Comparison of ENCODE assay signal across 1 cellular context in genomic region chr7:100465702-100466311, GRCh38.
A peak's percentile ranks its signal among the peaks of the same experiment; 100 is the strongest.
TF ChIP-seq lines count a peak whose summit lies in the region.

No MANE protein-coding gene starts in this region.

TF ChIP-seq in HepG2, 621 proteins besides CTCF, POLR2A, EP300 and RAD21 (continued from another document and continues in another):
- TF ChIP-seq USF2 (IDR thresholded peaks at IDR 0.05; ENCODE audit: low read depth, low read length), result no peak
- no peak for TF ChIP-seq USF2 (CRISPR knock-in tag; IDR thresholded peaks at IDR 0.05; ENCODE audit: borderline replicate concordance)
- TF ChIP-seq ZNF839 (CRISPR knock-in tag; IDR thresholded peaks at IDR 0.05; ENCODE audit: borderline replicate concordance), result no peak
- peak; percentile 17; the same call in 1 of the 2 replicates for TF ChIP-seq ZNF768 (CRISPR knock-in tag; IDR thresholded peaks at IDR 0.05)
- no peak for TF ChIP-seq SIN3B (IDR thresholded peaks at IDR 0.05; ENCODE audit: low read length)
- no peak for TF ChIP-seq JUN (CRISPR knock-in tag; IDR thresholded peaks at IDR 0.05)
- TF ChIP-seq PRPF4 (IDR thresholded peaks at IDR 0.05; ENCODE audit: low read depth, low read length, poor library complexity, severe bottlenecking), result no peak
- TF ChIP-seq RBFOX2 (IDR thresholded peaks at IDR 0.05; ENCODE audit: low read depth, low read length), result 0 out of 2 replicates have a peak, but pooled peaks have one; percentile 32
- no peak for TF ChIP-seq SNAPC2 (CRISPR knock-in tag; IDR thresholded peaks at IDR 0.05)
- TF ChIP-seq ZNF496 (CRISPR knock-in tag; IDR thresholded peaks at IDR 0.05; ENCODE audit: insufficient replicate concordance), result no peak
- no peak for TF ChIP-seq RELA (CRISPR knock-in tag; IDR thresholded peaks at IDR 0.05)
- TF ChIP-seq ZNF691 (CRISPR knock-in tag; IDR thresholded peaks at IDR 0.05; ENCODE audit: borderline replicate concordance, low read depth), result no peak
- no peak for TF ChIP-seq NFYC (CRISPR knock-in tag; IDR thresholded peaks at IDR 0.05)
- no peak for TF ChIP-seq ZNF260 (CRISPR knock-in tag; IDR thresholded peaks at IDR 0.05; ENCODE audit: borderline replicate concordance, low read depth)
- no peak for TF ChIP-seq NR2F6 (IDR thresholded peaks at IDR 0.05)
- 0 out of 2 replicates have a peak, but pooled peaks have one; percentile 27 for TF ChIP-seq NR2F6 (CRISPR knock-in tag; IDR thresholded peaks at IDR 0.05)
- TF ChIP-seq ATF2 (CRISPR knock-in tag; IDR thresholded peaks at IDR 0.05), result no peak
- no peak for TF ChIP-seq HNF4A (CRISPR knock-in tag; IDR thresholded peaks at IDR 0.05)
- TF ChIP-seq ZFX (CRISPR knock-in tag; IDR thresholded peaks at IDR 0.05; ENCODE audit: low read depth), result peak; percentile 39; the same call in 1 of the 2 replicates
- 0 out of 2 replicates have a peak, but pooled peaks have one; percentile 43 for TF ChIP-seq MIER3 (CRISPR knock-in tag; IDR thresholded peaks at IDR 0.05; ENCODE audit: borderline replicate concordance)
- TF ChIP-seq ZNF740 (CRISPR knock-in tag; IDR thresholded peaks at IDR 0.05), result no peak
- TF ChIP-seq JUND (CRISPR knock-in tag; IDR thresholded peaks at IDR 0.05), result no peak
- TF ChIP-seq DZIP1 (CRISPR knock-in tag; IDR thresholded peaks at IDR 0.05), result no peak
- no peak for TF ChIP-seq ZNF362 (CRISPR knock-in tag; IDR thresholded peaks at IDR 0.05; ENCODE audit: borderline replicate concordance)
- no peak for TF ChIP-seq POLR2AphosphoS2 (IDR thresholded peaks at IDR 0.05; ENCODE audit: low read depth, low read length)
- peak; percentile 22; the same call in 1 of the 2 replicates for TF ChIP-seq GABPA (IDR thresholded peaks at IDR 0.05; ENCODE audit: low read depth, low read length)
- no peak for TF ChIP-seq GABPA (CRISPR knock-in tag; IDR thresholded peaks at IDR 0.05; ENCODE audit: low read depth)
- TF ChIP-seq ZNF782 (CRISPR knock-in tag; IDR thresholded peaks at IDR 0.05; ENCODE audit: borderline replicate concordance), result no peak
- TF ChIP-seq ZNF503 (CRISPR knock-in tag; IDR thresholded peaks at IDR 0.05), result no peak
- TF ChIP-seq ZNF142 (CRISPR knock-in tag; IDR thresholded peaks at IDR 0.05), result no peak
- no peak for TF ChIP-seq ZNF224 (CRISPR knock-in tag; IDR thresholded peaks at IDR 0.05)
- TF ChIP-seq FOXO1 (CRISPR knock-in tag; IDR thresholded peaks at IDR 0.05), result 0 out of 2 replicates have a peak, but pooled peaks have one; percentile 32
- TF ChIP-seq IRF2 (CRISPR knock-in tag; IDR thresholded peaks at IDR 0.05), result no peak
- no peak for TF ChIP-seq NFE2 (CRISPR knock-in tag; IDR thresholded peaks at IDR 0.05)
- no peak for TF ChIP-seq SALL1 (CRISPR knock-in tag; IDR thresholded peaks at IDR 0.05)
- TF ChIP-seq ZNF7 (CRISPR knock-in tag; IDR thresholded peaks at IDR 0.05), result no peak
- TF ChIP-seq FOXA3 (CRISPR knock-in tag; IDR thresholded peaks at IDR 0.05), result no peak
- no peak for TF ChIP-seq ZNF616 (CRISPR knock-in tag; IDR thresholded peaks at IDR 0.05; ENCODE audit: low read depth)
- TF ChIP-seq ZNF761 (CRISPR knock-in tag; conservative IDR thresholded peaks at IDR 0.05), result no peak
- no peak for TF ChIP-seq ZNF121 (CRISPR knock-in tag; IDR thresholded peaks at IDR 0.05)
- no peak for TF ChIP-seq ZNF710 (CRISPR knock-in tag; IDR thresholded peaks at IDR 0.05; ENCODE audit: borderline replicate concordance)
- no peak for TF ChIP-seq ZNF441 (CRISPR knock-in tag; IDR thresholded peaks at IDR 0.05; ENCODE audit: borderline replicate concordance)
- no peak for TF ChIP-seq NR1H2 (CRISPR knock-in tag; IDR thresholded peaks at IDR 0.05; ENCODE audit: borderline replicate concordance, low read depth)
- TF ChIP-seq TOPORS (CRISPR knock-in tag; IDR thresholded peaks at IDR 0.05), result no peak
- 0 out of 2 replicates have a peak, but pooled peaks have one; percentile 38 for TF ChIP-seq KAT8 (CRISPR knock-in tag; IDR thresholded peaks at IDR 0.05)
- TF ChIP-seq HNRNPH1 (optimal IDR thresholded peaks at IDR 0.05; ENCODE audit: low read depth, low read length), result no peak
- no peak for TF ChIP-seq ZBTB20 (CRISPR knock-in tag; IDR thresholded peaks at IDR 0.05; ENCODE audit: borderline replicate concordance, low read depth)
- no peak for TF ChIP-seq ZNF33A (CRISPR knock-in tag; IDR thresholded peaks at IDR 0.05; ENCODE audit: borderline replicate concordance)
- TF ChIP-seq KDM5B (CRISPR knock-in tag; IDR thresholded peaks at IDR 0.05; ENCODE audit: borderline replicate concordance), result 0 out of 2 replicates have a peak, but pooled peaks have one; percentile 25
- no peak for TF ChIP-seq ZMYM4 (CRISPR knock-in tag; IDR thresholded peaks at IDR 0.05)
